In the genomic region with DNA sequence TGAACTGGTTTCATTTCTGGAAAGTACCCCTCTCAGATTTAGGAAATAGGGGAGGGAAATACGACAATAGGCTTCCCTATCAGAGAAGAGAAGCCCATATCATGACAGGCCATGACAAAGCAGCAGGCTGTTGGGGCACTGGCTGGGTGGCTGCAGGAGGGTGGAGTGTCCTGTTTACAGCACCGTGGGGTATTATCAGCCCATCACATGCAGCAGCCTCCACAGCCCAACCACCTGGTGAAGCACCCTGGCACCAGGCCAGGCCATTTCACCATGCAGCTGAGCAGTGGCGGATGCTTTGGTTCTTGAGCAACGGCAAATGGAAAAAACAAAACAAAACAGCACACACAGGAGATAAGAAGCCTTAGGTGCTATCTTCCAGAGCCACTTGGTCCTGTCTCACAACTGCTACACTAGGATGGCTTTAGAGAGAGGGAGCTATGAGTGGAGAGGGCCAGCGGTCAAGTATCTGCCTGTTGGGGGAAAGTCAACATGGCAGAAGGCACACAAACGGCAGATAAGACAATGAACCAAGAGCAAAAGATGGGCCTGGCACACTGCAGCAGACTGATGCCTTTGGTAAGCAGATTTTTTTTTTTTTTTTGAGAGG, we compare ENCODE assay signal across 1 cellular context.
TF ChIP-seq lines count a peak whose summit lies in the region.

No MANE protein-coding gene starts in this region.

TF ChIP-seq in K562, 482 proteins besides CTCF, POLR2A, EP300 and RAD21 (continued from another document and continues in another):
- TF ChIP-seq, protein P1, sequence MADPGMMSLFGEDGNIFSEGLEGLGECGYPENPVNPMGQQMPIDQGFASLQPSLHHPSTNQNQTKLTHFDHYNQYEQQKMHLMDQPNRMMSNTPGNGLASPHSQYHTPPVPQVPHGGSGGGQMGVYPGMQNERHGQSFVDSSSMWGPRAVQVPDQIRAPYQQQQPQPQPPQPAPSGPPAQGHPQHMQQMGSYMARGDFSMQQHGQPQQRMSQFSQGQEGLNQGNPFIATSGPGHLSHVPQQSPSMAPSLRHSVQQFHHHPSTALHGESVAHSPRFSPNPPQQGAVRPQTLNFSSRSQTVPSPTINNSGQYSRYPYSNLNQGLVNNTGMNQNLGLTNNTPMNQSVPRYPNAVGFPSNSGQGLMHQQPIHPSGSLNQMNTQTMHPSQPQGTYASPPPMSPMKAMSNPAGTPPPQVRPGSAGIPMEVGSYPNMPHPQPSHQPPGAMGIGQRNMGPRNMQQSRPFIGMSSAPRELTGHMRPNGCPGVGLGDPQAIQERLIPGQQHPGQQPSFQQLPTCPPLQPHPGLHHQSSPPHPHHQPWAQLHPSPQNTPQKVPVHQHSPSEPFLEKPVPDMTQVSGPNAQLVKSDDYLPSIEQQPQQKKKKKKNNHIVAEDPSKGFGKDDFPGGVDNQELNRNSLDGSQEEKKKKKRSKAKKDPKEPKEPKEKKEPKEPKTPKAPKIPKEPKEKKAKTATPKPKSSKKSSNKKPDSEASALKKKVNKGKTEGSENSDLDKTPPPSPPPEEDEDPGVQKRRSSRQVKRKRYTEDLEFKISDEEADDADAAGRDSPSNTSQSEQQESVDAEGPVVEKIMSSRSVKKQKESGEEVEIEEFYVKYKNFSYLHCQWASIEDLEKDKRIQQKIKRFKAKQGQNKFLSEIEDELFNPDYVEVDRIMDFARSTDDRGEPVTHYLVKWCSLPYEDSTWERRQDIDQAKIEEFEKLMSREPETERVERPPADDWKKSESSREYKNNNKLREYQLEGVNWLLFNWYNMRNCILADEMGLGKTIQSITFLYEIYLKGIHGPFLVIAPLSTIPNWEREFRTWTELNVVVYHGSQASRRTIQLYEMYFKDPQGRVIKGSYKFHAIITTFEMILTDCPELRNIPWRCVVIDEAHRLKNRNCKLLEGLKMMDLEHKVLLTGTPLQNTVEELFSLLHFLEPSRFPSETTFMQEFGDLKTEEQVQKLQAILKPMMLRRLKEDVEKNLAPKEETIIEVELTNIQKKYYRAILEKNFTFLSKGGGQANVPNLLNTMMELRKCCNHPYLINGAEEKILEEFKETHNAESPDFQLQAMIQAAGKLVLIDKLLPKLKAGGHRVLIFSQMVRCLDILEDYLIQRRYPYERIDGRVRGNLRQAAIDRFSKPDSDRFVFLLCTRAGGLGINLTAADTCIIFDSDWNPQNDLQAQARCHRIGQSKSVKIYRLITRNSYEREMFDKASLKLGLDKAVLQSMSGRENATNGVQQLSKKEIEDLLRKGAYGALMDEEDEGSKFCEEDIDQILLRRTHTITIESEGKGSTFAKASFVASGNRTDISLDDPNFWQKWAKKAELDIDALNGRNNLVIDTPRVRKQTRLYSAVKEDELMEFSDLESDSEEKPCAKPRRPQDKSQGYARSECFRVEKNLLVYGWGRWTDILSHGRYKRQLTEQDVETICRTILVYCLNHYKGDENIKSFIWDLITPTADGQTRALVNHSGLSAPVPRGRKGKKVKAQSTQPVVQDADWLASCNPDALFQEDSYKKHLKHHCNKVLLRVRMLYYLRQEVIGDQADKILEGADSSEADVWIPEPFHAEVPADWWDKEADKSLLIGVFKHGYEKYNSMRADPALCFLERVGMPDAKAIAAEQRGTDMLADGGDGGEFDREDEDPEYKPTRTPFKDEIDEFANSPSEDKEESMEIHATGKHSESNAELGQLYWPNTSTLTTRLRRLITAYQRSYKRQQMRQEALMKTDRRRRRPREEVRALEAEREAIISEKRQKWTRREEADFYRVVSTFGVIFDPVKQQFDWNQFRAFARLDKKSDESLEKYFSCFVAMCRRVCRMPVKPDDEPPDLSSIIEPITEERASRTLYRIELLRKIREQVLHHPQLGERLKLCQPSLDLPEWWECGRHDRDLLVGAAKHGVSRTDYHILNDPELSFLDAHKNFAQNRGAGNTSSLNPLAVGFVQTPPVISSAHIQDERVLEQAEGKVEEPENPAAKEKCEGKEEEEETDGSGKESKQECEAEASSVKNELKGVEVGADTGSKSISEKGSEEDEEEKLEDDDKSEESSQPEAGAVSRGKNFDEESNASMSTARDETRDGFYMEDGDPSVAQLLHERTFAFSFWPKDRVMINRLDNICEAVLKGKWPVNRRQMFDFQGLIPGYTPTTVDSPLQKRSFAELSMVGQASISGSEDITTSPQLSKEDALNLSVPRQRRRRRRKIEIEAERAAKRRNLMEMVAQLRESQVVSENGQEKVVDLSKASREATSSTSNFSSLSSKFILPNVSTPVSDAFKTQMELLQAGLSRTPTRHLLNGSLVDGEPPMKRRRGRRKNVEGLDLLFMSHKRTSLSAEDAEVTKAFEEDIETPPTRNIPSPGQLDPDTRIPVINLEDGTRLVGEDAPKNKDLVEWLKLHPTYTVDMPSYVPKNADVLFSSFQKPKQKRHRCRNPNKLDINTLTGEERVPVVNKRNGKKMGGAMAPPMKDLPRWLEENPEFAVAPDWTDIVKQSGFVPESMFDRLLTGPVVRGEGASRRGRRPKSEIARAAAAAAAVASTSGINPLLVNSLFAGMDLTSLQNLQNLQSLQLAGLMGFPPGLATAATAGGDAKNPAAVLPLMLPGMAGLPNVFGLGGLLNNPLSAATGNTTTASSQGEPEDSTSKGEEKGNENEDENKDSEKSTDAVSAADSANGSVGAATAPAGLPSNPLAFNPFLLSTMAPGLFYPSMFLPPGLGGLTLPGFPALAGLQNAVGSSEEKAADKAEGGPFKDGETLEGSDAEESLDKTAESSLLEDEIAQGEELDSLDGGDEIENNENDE (IDR thresholded peaks at IDR 0.05; ENCODE audit: low read depth, low read length): no peak
- TF ChIP-seq ZNF133 (CRISPR knock-in tag; IDR thresholded peaks at IDR 0.05) (no peak), TOE1 (IDR thresholded peaks at IDR 0.05; ENCODE audit: borderline replicate concordance) (peak; percentile 89), TOE1 (CRISPR knock-in tag; IDR thresholded peaks at IDR 0.05; ENCODE audit: borderline replicate concordance, low read depth) (no peak), DPF2 (IDR thresholded peaks at IDR 0.05) (peak; percentile 100), HNRNPH1 (optimal IDR thresholded peaks at IDR 0.05; ENCODE audit: low read depth, low read length) (no peak), ZNF561 (CRISPR knock-in tag; conservative IDR thresholded peaks at IDR 0.05) (no peak), GATAD2A (IDR thresholded peaks at IDR 0.05) (peak; percentile 72), POLR2AphosphoS5 (IDR thresholded peaks at IDR 0.05; ENCODE audit: control insufficient read depth, insufficient read depth, low read depth, low read length) (peak; percentile 99), SNRNP70 (optimal IDR thresholded peaks at IDR 0.05; ENCODE audit: low read depth, low read length) (no peak), MEF2D (tag; conservative IDR thresholded peaks at IDR 0.05; ENCODE audit: low read depth) (peak; percentile 93), EZH2 (IDR thresholded peaks at IDR 0.05; ENCODE audit: borderline replicate concordance, low read depth, low read length) (no peak; the same call in 1 of the 2 replicates), ZNF274 (IDR thresholded peaks at IDR 0.05; ENCODE audit: borderline replicate concordance, low read depth, low read length) (peak; percentile 94), SRSF3 (IDR thresholded peaks at IDR 0.05; ENCODE audit: insufficient read depth, low read length) (no peak), MBD2 (IDR thresholded peaks at IDR 0.05; ENCODE audit: borderline replicate concordance, low read depth) (peak; percentile 92), ZNF75A (CRISPR knock-in tag; IDR thresholded peaks at IDR 0.05) (peak; percentile 41; the same call in 1 of the 2 replicates), U2AF1 (optimal IDR thresholded peaks at IDR 0.05; ENCODE audit: low read depth, low read length) (no peak), BACH1 (tag; IDR thresholded peaks at IDR 0.05) (peak; percentile 90), RFX1 (IDR thresholded peaks at IDR 0.05) (peak; percentile 61), ZNF253 (CRISPR knock-in tag; conservative IDR thresholded peaks at IDR 0.05) (0 out of 2 replicates have a peak, but pooled peaks have one; percentile 48)
- TF ChIP-seq, protein P2, sequence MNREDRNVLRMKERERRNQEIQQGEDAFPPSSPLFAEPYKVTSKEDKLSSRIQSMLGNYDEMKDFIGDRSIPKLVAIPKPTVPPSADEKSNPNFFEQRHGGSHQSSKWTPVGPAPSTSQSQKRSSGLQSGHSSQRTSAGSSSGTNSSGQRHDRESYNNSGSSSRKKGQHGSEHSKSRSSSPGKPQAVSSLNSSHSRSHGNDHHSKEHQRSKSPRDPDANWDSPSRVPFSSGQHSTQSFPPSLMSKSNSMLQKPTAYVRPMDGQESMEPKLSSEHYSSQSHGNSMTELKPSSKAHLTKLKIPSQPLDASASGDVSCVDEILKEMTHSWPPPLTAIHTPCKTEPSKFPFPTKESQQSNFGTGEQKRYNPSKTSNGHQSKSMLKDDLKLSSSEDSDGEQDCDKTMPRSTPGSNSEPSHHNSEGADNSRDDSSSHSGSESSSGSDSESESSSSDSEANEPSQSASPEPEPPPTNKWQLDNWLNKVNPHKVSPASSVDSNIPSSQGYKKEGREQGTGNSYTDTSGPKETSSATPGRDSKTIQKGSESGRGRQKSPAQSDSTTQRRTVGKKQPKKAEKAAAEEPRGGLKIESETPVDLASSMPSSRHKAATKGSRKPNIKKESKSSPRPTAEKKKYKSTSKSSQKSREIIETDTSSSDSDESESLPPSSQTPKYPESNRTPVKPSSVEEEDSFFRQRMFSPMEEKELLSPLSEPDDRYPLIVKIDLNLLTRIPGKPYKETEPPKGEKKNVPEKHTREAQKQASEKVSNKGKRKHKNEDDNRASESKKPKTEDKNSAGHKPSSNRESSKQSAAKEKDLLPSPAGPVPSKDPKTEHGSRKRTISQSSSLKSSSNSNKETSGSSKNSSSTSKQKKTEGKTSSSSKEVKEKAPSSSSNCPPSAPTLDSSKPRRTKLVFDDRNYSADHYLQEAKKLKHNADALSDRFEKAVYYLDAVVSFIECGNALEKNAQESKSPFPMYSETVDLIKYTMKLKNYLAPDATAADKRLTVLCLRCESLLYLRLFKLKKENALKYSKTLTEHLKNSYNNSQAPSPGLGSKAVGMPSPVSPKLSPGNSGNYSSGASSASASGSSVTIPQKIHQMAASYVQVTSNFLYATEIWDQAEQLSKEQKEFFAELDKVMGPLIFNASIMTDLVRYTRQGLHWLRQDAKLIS (CRISPR knock-in tag; IDR thresholded peaks at IDR 0.05): peak; percentile 82
- TF ChIP-seq, protein P3, sequence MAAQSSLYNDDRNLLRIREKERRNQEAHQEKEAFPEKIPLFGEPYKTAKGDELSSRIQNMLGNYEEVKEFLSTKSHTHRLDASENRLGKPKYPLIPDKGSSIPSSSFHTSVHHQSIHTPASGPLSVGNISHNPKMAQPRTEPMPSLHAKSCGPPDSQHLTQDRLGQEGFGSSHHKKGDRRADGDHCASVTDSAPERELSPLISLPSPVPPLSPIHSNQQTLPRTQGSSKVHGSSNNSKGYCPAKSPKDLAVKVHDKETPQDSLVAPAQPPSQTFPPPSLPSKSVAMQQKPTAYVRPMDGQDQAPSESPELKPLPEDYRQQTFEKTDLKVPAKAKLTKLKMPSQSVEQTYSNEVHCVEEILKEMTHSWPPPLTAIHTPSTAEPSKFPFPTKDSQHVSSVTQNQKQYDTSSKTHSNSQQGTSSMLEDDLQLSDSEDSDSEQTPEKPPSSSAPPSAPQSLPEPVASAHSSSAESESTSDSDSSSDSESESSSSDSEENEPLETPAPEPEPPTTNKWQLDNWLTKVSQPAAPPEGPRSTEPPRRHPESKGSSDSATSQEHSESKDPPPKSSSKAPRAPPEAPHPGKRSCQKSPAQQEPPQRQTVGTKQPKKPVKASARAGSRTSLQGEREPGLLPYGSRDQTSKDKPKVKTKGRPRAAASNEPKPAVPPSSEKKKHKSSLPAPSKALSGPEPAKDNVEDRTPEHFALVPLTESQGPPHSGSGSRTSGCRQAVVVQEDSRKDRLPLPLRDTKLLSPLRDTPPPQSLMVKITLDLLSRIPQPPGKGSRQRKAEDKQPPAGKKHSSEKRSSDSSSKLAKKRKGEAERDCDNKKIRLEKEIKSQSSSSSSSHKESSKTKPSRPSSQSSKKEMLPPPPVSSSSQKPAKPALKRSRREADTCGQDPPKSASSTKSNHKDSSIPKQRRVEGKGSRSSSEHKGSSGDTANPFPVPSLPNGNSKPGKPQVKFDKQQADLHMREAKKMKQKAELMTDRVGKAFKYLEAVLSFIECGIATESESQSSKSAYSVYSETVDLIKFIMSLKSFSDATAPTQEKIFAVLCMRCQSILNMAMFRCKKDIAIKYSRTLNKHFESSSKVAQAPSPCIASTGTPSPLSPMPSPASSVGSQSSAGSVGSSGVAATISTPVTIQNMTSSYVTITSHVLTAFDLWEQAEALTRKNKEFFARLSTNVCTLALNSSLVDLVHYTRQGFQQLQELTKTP (IDR thresholded peaks at IDR 0.05; ENCODE audit: low read depth in 1 of 2, partially characterized antibody in 2 of 2): peak; percentile 68 to 99
- TF ChIP-seq, protein P4, sequence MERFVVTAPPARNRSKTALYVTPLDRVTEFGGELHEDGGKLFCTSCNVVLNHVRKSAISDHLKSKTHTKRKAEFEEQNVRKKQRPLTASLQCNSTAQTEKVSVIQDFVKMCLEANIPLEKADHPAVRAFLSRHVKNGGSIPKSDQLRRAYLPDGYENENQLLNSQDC (CRISPR knock-in tag; IDR thresholded peaks at IDR 0.05): no peak
- TF ChIP-seq, protein P5, sequence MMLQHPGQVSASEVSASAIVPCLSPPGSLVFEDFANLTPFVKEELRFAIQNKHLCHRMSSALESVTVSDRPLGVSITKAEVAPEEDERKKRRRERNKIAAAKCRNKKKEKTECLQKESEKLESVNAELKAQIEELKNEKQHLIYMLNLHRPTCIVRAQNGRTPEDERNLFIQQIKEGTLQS (IDR thresholded peaks at IDR 0.05): peak; percentile 88
- TF ChIP-seq, protein P5 (CRISPR knock-in tag; conservative IDR thresholded peaks at IDR 0.05): peak; percentile 91
- TF ChIP-seq, protein P6, sequence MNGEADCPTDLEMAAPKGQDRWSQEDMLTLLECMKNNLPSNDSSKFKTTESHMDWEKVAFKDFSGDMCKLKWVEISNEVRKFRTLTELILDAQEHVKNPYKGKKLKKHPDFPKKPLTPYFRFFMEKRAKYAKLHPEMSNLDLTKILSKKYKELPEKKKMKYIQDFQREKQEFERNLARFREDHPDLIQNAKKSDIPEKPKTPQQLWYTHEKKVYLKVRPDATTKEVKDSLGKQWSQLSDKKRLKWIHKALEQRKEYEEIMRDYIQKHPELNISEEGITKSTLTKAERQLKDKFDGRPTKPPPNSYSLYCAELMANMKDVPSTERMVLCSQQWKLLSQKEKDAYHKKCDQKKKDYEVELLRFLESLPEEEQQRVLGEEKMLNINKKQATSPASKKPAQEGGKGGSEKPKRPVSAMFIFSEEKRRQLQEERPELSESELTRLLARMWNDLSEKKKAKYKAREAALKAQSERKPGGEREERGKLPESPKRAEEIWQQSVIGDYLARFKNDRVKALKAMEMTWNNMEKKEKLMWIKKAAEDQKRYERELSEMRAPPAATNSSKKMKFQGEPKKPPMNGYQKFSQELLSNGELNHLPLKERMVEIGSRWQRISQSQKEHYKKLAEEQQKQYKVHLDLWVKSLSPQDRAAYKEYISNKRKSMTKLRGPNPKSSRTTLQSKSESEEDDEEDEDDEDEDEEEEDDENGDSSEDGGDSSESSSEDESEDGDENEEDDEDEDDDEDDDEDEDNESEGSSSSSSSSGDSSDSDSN (IDR thresholded peaks at IDR 0.05; ENCODE audit: borderline replicate concordance in 1 of 2, low read depth in 2 of 2, low read length in 2 of 2): 0 out of 4 replicates have a peak, but pooled peaks of 1 of the 2 experiments have one; percentile 65
- TF ChIP-seq, protein P7, sequence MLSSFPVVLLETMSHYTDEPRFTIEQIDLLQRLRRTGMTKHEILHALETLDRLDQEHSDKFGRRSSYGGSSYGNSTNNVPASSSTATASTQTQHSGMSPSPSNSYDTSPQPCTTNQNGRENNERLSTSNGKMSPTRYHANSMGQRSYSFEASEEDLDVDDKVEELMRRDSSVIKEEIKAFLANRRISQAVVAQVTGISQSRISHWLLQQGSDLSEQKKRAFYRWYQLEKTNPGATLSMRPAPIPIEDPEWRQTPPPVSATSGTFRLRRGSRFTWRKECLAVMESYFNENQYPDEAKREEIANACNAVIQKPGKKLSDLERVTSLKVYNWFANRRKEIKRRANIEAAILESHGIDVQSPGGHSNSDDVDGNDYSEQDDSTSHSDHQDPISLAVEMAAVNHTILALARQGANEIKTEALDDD (IDR thresholded peaks at IDR 0.05): peak; percentile 74
